2 cellular contexts compared by ENCODE assay signal in the genomic region with DNA sequence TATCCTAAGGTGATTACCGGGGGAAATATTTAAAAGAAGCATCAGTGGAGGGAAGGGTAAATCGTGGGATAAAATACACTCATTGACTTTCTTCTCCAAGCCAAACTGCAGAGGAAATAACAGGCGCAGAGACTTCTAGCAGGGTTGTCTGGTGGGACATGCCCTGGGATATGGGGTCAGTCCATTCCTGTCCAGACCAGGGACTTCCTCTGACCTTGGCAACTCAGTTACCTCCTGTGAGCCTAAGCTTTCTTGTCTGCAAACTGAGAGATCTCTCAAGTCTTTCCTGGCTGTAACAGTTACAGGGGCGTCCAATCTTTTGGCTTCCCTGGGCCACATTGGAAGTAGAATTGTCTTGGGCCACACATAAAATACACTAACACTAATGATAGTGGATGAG.
TF ChIP-seq lines count a peak whose summit lies in the region.

No MANE protein-coding gene starts in this region.

TF ChIP-seq in GM23338, 12 proteins besides CTCF, POLR2A, EP300 and RAD21 (continued from another document):
- TF ChIP-seq, protein P1, sequence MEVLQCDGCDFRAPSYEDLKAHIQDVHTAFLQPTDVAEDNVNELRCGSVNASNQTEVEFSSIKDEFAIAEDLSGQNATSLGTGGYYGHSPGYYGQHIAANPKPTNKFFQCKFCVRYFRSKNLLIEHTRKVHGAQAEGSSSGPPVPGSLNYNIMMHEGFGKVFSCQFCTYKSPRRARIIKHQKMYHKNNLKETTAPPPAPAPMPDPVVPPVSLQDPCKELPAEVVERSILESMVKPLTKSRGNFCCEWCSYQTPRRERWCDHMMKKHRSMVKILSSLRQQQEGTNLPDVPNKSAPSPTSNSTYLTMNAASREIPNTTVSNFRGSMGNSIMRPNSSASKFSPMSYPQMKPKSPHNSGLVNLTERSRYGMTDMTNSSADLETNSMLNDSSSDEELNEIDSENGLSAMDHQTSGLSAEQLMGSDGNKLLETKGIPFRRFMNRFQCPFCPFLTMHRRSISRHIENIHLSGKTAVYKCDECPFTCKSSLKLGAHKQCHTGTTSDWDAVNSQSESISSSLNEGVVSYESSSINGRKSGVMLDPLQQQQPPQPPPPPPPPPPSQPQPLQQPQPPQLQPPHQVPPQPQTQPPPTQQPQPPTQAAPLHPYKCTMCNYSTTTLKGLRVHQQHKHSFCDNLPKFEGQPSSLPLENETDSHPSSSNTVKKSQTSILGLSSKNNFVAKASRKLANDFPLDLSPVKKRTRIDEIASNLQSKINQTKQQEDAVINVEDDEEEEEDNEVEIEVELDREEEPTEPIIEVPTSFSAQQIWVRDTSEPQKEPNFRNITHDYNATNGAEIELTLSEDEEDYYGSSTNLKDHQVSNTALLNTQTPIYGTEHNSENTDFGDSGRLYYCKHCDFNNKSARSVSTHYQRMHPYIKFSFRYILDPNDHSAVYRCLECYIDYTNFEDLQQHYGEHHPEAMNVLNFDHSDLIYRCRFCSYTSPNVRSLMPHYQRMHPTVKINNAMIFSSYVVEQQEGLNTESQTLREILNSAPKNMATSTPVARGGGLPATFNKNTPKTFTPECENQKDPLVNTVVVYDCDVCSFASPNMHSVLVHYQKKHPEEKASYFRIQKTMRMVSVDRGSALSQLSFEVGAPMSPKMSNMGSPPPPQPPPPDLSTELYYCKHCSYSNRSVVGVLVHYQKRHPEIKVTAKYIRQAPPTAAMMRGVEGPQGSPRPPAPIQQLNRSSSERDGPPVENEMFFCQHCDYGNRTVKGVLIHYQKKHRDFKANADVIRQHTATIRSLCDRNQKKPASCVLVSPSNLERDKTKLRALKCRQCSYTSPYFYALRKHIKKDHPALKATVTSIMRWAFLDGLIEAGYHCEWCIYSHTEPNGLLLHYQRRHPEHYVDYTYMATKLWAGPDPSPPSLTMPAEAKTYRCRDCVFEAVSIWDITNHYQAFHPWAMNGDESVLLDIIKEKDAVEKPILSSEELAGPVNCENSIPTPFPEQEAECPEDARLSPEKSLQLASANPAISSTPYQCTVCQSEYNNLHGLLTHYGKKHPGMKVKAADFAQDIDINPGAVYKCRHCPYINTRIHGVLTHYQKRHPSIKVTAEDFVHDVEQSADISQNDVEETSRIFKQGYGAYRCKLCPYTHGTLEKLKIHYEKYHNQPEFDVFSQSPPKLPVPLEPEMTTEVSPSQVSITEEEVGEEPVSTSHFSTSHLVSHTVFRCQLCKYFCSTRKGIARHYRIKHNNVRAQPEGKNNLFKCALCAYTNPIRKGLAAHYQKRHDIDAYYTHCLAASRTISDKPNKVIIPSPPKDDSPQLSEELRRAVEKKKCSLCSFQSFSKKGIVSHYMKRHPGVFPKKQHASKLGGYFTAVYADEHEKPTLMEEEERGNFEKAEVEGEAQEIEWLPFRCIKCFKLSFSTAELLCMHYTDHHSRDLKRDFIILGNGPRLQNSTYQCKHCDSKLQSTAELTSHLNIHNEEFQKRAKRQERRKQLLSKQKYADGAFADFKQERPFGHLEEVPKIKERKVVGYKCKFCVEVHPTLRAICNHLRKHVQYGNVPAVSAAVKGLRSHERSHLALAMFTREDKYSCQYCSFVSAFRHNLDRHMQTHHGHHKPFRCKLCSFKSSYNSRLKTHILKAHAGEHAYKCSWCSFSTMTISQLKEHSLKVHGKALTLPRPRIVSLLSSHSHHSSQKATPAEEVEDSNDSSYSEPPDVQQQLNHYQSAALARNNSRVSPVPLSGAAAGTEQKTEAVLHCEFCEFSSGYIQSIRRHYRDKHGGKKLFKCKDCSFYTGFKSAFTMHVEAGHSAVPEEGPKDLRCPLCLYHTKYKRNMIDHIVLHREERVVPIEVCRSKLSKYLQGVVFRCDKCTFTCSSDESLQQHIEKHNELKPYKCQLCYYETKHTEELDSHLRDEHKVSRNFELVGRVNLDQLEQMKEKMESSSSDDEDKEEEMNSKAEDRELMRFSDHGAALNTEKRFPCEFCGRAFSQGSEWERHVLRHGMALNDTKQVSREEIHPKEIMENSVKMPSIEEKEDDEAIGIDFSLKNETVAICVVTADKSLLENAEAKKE (CRISPR knock-in tag; IDR thresholded peaks at IDR 0.05) = no peak
- no peak for TF ChIP-seq ZNF331 (CRISPR knock-in tag; IDR thresholded peaks at IDR 0.05; ENCODE audit: low read depth)
- TF ChIP-seq NANOG (IDR thresholded peaks at IDR 0.05; ENCODE audit: borderline replicate concordance) = no peak
- no peak for TF ChIP-seq ZNF114 (CRISPR knock-in tag; IDR thresholded peaks at IDR 0.05)
- no peak for TF ChIP-seq POLR2AphosphoS5 (IDR thresholded peaks at IDR 0.05; ENCODE audit: low read depth)

TF ChIP-seq in K562, 482 proteins besides CTCF, POLR2A, EP300 and RAD21 (continued from another document):
- TF ChIP-seq, protein P2, sequence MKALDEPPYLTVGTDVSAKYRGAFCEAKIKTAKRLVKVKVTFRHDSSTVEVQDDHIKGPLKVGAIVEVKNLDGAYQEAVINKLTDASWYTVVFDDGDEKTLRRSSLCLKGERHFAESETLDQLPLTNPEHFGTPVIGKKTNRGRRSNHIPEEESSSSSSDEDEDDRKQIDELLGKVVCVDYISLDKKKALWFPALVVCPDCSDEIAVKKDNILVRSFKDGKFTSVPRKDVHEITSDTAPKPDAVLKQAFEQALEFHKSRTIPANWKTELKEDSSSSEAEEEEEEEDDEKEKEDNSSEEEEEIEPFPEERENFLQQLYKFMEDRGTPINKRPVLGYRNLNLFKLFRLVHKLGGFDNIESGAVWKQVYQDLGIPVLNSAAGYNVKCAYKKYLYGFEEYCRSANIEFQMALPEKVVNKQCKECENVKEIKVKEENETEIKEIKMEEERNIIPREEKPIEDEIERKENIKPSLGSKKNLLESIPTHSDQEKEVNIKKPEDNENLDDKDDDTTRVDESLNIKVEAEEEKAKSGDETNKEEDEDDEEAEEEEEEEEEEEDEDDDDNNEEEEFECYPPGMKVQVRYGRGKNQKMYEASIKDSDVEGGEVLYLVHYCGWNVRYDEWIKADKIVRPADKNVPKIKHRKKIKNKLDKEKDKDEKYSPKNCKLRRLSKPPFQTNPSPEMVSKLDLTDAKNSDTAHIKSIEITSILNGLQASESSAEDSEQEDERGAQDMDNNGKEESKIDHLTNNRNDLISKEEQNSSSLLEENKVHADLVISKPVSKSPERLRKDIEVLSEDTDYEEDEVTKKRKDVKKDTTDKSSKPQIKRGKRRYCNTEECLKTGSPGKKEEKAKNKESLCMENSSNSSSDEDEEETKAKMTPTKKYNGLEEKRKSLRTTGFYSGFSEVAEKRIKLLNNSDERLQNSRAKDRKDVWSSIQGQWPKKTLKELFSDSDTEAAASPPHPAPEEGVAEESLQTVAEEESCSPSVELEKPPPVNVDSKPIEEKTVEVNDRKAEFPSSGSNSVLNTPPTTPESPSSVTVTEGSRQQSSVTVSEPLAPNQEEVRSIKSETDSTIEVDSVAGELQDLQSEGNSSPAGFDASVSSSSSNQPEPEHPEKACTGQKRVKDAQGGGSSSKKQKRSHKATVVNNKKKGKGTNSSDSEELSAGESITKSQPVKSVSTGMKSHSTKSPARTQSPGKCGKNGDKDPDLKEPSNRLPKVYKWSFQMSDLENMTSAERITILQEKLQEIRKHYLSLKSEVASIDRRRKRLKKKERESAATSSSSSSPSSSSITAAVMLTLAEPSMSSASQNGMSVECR (CRISPR knock-in tag; IDR thresholded peaks at IDR 0.05) = no peak
- TF ChIP-seq, protein P3, sequence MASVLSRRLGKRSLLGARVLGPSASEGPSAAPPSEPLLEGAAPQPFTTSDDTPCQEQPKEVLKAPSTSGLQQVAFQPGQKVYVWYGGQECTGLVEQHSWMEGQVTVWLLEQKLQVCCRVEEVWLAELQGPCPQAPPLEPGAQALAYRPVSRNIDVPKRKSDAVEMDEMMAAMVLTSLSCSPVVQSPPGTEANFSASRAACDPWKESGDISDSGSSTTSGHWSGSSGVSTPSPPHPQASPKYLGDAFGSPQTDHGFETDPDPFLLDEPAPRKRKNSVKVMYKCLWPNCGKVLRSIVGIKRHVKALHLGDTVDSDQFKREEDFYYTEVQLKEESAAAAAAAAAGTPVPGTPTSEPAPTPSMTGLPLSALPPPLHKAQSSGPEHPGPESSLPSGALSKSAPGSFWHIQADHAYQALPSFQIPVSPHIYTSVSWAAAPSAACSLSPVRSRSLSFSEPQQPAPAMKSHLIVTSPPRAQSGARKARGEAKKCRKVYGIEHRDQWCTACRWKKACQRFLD (CRISPR knock-in tag; IDR thresholded peaks at IDR 0.05) = no peak
- TF ChIP-seq, protein P4, sequence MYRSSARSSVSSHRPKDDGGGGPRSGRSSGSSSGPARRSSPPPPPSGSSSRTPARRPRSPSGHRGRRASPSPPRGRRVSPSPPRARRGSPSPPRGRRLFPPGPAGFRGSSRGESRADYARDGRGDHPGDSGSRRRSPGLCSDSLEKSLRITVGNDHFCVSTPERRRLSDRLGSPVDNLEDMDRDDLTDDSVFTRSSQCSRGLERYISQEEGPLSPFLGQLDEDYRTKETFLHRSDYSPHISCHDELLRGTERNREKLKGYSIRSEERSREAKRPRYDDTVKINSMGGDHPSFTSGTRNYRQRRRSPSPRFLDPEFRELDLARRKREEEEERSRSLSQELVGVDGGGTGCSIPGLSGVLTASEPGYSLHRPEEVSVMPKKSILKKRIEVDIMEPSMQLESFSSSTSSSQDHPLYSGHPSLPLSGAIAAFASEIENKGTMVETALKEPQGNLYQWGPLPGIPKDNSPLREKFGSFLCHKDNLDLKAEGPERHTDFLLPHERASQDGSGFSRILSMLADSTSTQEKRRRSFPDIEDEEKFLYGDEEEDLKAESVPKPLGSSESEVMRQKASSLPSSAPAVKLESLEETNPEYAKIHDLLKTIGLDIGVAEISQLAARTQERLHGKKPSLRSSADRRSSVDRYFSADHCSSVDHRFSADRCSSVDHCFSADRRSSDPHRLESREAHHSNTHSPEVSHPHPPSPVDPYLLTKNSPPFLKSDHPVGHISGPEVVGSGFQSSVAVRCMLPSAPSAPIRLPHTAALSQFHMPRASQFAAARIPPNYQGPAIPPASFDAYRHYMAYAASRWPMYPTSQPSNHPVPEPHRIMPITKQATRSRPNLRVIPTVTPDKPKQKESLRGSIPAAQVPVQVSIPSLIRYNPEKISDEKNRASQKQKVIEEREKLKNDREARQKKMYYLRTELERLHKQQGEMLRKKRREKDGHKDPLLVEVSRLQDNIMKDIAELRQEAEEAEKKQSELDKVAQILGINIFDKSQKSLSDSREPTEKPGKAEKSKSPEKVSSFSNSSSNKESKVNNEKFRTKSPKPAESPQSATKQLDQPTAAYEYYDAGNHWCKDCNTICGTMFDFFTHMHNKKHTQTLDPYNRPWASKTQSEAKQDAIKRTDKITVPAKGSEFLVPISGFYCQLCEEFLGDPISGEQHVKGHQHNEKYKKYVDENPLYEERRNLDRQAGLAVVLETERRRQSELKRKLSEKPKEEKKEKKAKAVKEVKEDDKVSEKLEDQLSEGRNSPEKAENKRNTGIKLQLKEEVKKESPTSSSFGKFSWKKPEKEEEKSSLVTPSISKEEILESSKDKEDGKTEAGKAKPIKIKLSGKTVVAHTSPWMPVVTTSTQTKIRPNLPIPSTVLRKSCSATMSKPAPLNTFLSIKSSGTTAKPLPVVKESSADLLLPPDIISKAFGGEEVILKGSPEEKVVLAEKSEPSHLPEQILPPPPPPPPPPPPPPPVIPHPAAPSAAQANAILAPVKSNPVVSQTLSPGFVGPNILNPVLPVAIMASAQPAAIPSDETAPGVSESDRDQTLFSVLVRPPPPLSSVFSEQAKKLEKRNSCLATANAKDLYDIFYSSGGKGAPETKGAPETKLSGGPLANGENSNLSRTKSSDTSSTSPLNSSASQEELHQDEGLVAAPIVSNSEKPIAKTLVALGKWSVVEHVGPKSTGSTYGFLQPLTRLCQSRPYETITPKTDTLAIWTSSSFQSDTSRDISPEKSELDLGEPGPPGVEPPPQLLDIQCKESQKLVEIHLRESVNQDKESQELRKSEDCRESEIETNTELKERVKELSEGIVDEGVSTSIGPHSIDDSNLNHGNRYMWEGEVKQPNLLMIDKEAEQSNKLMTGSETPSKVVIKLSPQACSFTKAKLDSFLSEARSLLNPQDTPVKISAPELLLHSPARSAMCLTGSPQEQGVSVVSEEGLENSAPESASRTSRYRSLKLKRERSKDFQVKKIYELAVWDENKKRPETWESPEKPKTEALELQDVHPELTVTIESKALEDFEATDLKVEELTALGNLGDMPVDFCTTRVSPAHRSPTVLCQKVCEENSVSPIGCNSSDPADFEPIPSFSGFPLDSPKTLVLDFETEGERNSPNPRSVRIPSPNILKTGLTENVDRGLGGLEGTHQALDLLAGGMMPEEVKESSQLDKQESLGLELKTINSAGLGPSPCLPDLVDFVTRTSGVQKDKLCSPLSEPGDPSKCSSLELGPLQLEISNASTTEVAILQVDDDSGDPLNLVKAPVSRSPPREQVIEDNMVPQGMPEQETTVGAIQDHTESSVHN (IDR thresholded peaks at IDR 0.05; ENCODE audit: borderline replicate concordance in 1 of 2, low read depth in 1 of 2) = no peak
- TF ChIP-seq ZEB2 (IDR thresholded peaks at IDR 0.05) = no peak
- TF ChIP-seq KDM2B (CRISPR knock-in tag; IDR thresholded peaks at IDR 0.05) = no peak
- no peak for TF ChIP-seq BACH1 (tag; IDR thresholded peaks at IDR 0.05)
- TF ChIP-seq KHSRP (IDR thresholded peaks at IDR 0.05) = no peak
- no peak for TF ChIP-seq ZSCAN32 (CRISPR knock-in tag; IDR thresholded peaks at IDR 0.05)
- no peak for TF ChIP-seq CREM (IDR thresholded peaks at IDR 0.05; ENCODE audit: low read depth)
TF ChIP-seq in K562: peak in this region for 0.
